In the genomic region with DNA sequence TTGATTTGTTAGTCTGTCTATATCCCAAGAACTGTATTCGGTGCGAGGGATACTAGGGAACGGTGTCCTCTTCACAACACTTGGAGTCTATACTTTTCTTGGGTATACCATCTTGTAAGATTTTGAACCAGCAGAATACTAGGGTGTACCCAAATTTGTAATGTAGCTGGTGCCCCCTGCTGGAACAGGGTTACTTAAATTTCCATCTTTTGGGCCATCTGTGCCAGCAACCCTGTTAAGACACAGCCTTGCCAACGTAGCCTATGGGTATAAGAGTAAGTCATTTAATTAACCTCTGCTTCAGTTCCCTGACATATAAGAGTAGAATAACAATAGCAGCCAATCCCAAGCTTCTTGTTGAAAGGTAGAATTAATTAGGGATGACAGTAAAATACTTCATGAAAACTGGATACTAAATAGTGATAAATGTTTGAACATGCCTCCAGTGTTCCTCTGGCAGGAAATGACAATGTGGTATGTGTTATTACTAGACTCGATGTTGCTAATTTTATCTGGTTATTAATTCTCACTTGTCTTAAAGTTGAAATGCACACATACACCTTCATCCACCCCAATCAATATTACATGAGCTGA, we compare ENCODE assay signal across 8 cellular contexts.
DNase-seq lines count a peak whose midpoint lies in the region; ATAC-seq and TF ChIP-seq lines count a peak whose summit lies in the region.

No MANE protein-coding gene starts in this region.

- no peaks in the 10 kb centered on the region for H3K79me2 ChIP-seq in neural progenitor cell (ENCODE audit: low read depth)

- H3K27ac ChIP-seq in neural progenitor cell (no peak overlapping the region), tibial artery (no peak overlapping the region)

- no peak overlapping the region for H3K27ac Mint-ChIP-seq in neural progenitor cell

- TF ChIP-seq CTCF in neural progenitor cell (IDR thresholded peaks at IDR 0.05) (peak; percentile 63), tibial artery (IDR thresholded peaks at IDR 0.05) (peak; percentile 32 to 37)

- no peak overlapping the region for H3K9ac ChIP-seq in neural progenitor cell

- no peaks in the 10 kb centered on the region for H3K4me1 Mint-ChIP-seq in neural progenitor cell

- H3K27me3 ChIP-seq in neural progenitor cell (no peaks in the 10 kb centered on the region), tibial artery (no peaks in the 10 kb centered on the region)

- no peaks in the 10 kb centered on the region for H4K20me1 ChIP-seq in neural progenitor cell (ENCODE audit: low read depth)

- no peak overlapping the region for H3K4me2 ChIP-seq in neural progenitor cell

- no peaks in the 10 kb centered on the region for H3K9me3 Mint-ChIP-seq in neural progenitor cell

- no peak overlapping the region for H3K4me3 Mint-ChIP-seq in neural progenitor cell

- H3K36me3 Mint-ChIP-seq in neural progenitor cell, result no peaks in the 10 kb centered on the region

- intact Hi-C loops in tibial artery (cut with DNase I; ENCODE audit: low total_unique reads), result no loop called here

- no peaks in the 10 kb centered on the region for H3K36me3 ChIP-seq in neural progenitor cell
- H3K36me3 ChIP-seq in tibial artery, result no peaks in the 10 kb centered on the region

- H3K4me3 ChIP-seq in neural progenitor cell (no peak overlapping the region), tibial artery (no peak overlapping the region)

- H2AFZ ChIP-seq in neural progenitor cell (replicated peaks), result peak overlapping the region; percentile 1

- ATAC-seq in GM21381 (IDR thresholded peaks at IDR 0.05; ENCODE audit: unreplicated experiment), result peak; percentile 65

- H3F3A ChIP-seq in neural progenitor cell (ENCODE audit: low read depth), result no peaks in the 10 kb centered on the region

- no peaks in the 10 kb centered on the region for H3K27me3 Mint-ChIP-seq in neural progenitor cell (ENCODE audit: insufficient read depth, low read depth)

- H3K9me3 ChIP-seq in neural progenitor cell (ENCODE audit: low read depth) (no peaks in the 10 kb centered on the region), tibial artery (no peaks in the 10 kb centered on the region)

- DNase-seq in Caki2 (ENCODE audit: low read depth) (peak; percentile 9), NCI-H1092 (lab: John Stamatoyannopoulos, UW) (peak; percentile 57), neural progenitor cell (ENCODE audit: low spot score) (peak; percentile 73), tibial artery (peak in 1 of 2 donors; percentile 42), HPDE6-E6E7 (ENCODE audit: extremely low spot score) (no peak)
- peak; percentile 75 for DNase-seq in activated CD4-positive, alpha-beta T cell treated with anti-CD3 and anti-CD28 coated beads for 48 hours
- peak; percentile 38 for DNase-seq in effector CD8-positive, alpha-beta T cell (lab: John Stamatoyannopoulos, UW)

- H3K4me1 ChIP-seq in neural progenitor cell (no peaks in the 10 kb centered on the region), tibial artery (peaks cover 0 to 5% (median 1%) of the 10 kb centered on the region in 4 donors)

- in situ Hi-C loops in Caki2 (cut with HindIII; ENCODE audit: low pct_unique_long_range_greater_than_20kb, low sequenced_read_pairs), result no loop called here
